ENCODE assay signal across 9 cellular contexts in genomic region chr12:80412343-80412953, GRCh38. TPM values are rescaled to one million over a fixed set of nuclear protein-coding genes. Genes with fewer than 3 reads are reported as not detected.
DNase-seq lines count a peak whose midpoint lies in the region; ATAC-seq and TF ChIP-seq lines count a peak whose summit lies in the region.
"Had no signal": no experiment of that assay in that cellular context is flagged by ENCODE, and none has a peak within 500 bp of the region (broad histone marks: within the 10 kb centered on the region; RNA-seq: fewer than 3 reads in every experiment).

No MANE protein-coding gene starts in this region.

- TF ChIP-seq CTCF in brain (conservative IDR thresholded peaks at IDR 0.05) = peak; percentile 82 to 85
- peak; percentile 71 for TF ChIP-seq CTCF in kidney epithelial cell (IDR thresholded peaks at IDR 0.05; ENCODE audit: insufficient read depth, low read length, poor library complexity, severe bottlenecking)
- TF ChIP-seq CTCF in vagina (IDR thresholded peaks at IDR 0.05) = peak; percentile 28 to 70 (median 50)

- no peaks in the 10 kb centered on the region for H3K4me1 Mint-ChIP-seq in brain

- H3K9me3 ChIP-seq in vagina = no peaks in the 10 kb centered on the region

- no peak overlapping the region for H3K4me3 ChIP-seq in kidney epithelial cell (ENCODE audit: low read depth, low read length)
- H3K4me3 ChIP-seq in vagina = no peak overlapping the region

- no peaks in the 10 kb centered on the region for H3K36me3 Mint-ChIP-seq in brain

- no peak overlapping the region for H3K4me3 Mint-ChIP-seq in brain

- intact Hi-C loops in vagina (cut with DNase I) = no loop called here

- peaks cover 0 to 2% (median 0%) of the 10 kb centered on the region in 5 experiments for H3K9me3 Mint-ChIP-seq in brain

- H3K27me3 ChIP-seq in kidney epithelial cell (ENCODE audit: control insufficient read depth, insufficient read depth, low read length) (no peaks in the 10 kb centered on the region), vagina (no peaks in the 10 kb centered on the region)

- H3K4me1 ChIP-seq in vagina = no peaks in the 10 kb centered on the region

- TF ChIP-seq POLR2A in vagina (IDR thresholded peaks at IDR 0.05) = no peak

- H3K36me3 ChIP-seq in kidney epithelial cell (ENCODE audit: control insufficient read depth, insufficient read depth, low read length) (no peaks in the 10 kb centered on the region), vagina (no peaks in the 10 kb centered on the region)

- DNase-seq in Caki2 (ENCODE audit: low read depth) (peak; percentile 37), NCI-H510A treated with DMSO at 0.1 percent for 48 hours (lab: John Stamatoyannopoulos, UW) (peak; percentile 90), kidney epithelial cell (ENCODE audit: low read depth) (no peak), vagina (ENCODE audit: extremely low spot score in 2 of 2) (no peak), ureter (ENCODE audit: low spot score) (no peak)

- no peak overlapping the region for H3K27ac ChIP-seq in vagina

- ATAC-seq in GM19455 (IDR thresholded peaks at IDR 0.05; ENCODE audit: unreplicated experiment) (peak; percentile 69), HG03460 (IDR thresholded peaks at IDR 0.05; ENCODE audit: unreplicated experiment) (peak; percentile 69)

- in situ Hi-C loops in Caki2 (cut with HindIII; ENCODE audit: low pct_unique_long_range_greater_than_20kb, low sequenced_read_pairs) = no loop called here

- H3K27me3 Mint-ChIP-seq in brain = peaks cover 4% of the 10 kb centered on the region

- no peak overlapping the region for H3K27ac Mint-ChIP-seq in brain

RNA-seq across cellular contexts. Expression of gene PTPRQ, which starts 31.6 kb away (rescaled TPM):
- 0.64 TPM in 1 of 2 replicates, not detected in the other for total RNA-seq in Caki2 (2014; rRNA removed; shearing (Covaris generic); ENCODE audit: low replicate concordance)
- not detected for polyA plus RNA-seq in brain (ENCODE audit: insufficient read depth, low read depth, low replicate concordance)
- total RNA-seq in kidney epithelial cell (under 0.01 TPM in 2 replicates), vagina (0.25 TPM), ureter (0.68 TPM)
- total RNA-seq: mononuclear cell had no signal

Comparison
In these comparisons a context has a peak if more than half of its experiments do, and no peak if none do; other contexts are left out.
1. DNase-seq: peak in Caki2 (single experiment) and NCI-H510A treated with DMSO at 0.1 percent for 48 hours (single experiment); none in kidney epithelial cell (single experiment), vagina (0 of 2) and ureter (single experiment).
2. Peak in every context shown above with its lines, with median percentiles within 50 percentile points of each other: CTCF ChIP-seq.